8 cellular contexts compared by ENCODE assay signal in genomic region chr6:4133941-4134838, GRCh38. TPM values are rescaled to one million over a fixed set of nuclear protein-coding genes. Genes with fewer than 3 reads are reported as not detected.
DNase-seq lines count a peak whose midpoint lies in the region; ATAC-seq and TF ChIP-seq lines count a peak whose summit lies in the region.

No MANE protein-coding gene starts in this region.

- in situ Hi-C loops in HAP-1 (cut with MboI; ENCODE audit: low sequenced_read_pairs): no loop called here
- in situ Hi-C loops in mammary epithelial cell (cut with MboI; ENCODE audit: low sequenced_read_pairs in 2 of 2): no loop called here

- 8% methylated on average over 11 of the region's 13 CpGs for whole genome bisulfite sequencing in mammary epithelial cell (ENCODE audit: low coverage, missing lambda C conversion rate)
- 12 to 14% methylated on average over 13 of the region's 13 CpGs for WGBS in lower leg skin, 2 donors

- BruUV-seq in mammary epithelial cell (replicated peaks; lab: Mats Ljungman, UMichigan): no TSS peak

- H3K4me2 ChIP-seq in mammary epithelial cell (ENCODE audit: insufficient read depth, low read depth, low read length): peak overlapping the region; percentile 89

- H3K9ac ChIP-seq in mammary epithelial cell (ENCODE audit: insufficient read depth, low read length): peak overlapping the region; percentile 77

- peaks cover 28% of the 10 kb centered on the region for H3K36me3 ChIP-seq in HAP-1 (replicated peaks)
- peaks cover 36% of the 10 kb centered on the region for H3K36me3 ChIP-seq in SJSA1
- H3K36me3 ChIP-seq in mammary epithelial cell (ENCODE audit: insufficient read depth, low read length): peaks cover 6% of the 10 kb centered on the region

- peak overlapping the region; percentile 99 for H2AFZ ChIP-seq in mammary epithelial cell (ENCODE audit: low read depth, low read length)

- TF ChIP-seq POLR2A in lower leg skin (IDR thresholded peaks at IDR 0.05): no peak

- H3K9me3 ChIP-seq in HAP-1 (peaks cover 2% of the 10 kb centered on the region; the same call in 1 of the 2 replicates), SJSA1 (replicated peaks) (no peaks in the 10 kb centered on the region), mammary epithelial cell (replicated peaks; ENCODE audit: insufficient read depth, low read length) (peaks cover 4% of the 10 kb centered on the region)

- peaks cover 21 to 28% of the 10 kb centered on the region in 2 donors for H3K36me3 Mint-ChIP-seq in stimulated activated naive B cell treated with anti-CD40 and anti-IgM and Interleukin-4, amounts not matched to agents 10 μg/mL and 1 μg/mL and 100 μg/mL, for 72 hours

- H3K4me1 ChIP-seq in HAP-1 (peaks cover 10% of the 10 kb centered on the region), SJSA1 (replicated peaks) (peaks cover 24% of the 10 kb centered on the region), mammary epithelial cell (ENCODE audit: insufficient read depth, low read length) (peaks cover 9% of the 10 kb centered on the region)

- H3K27me3 Mint-ChIP-seq in stimulated activated naive B cell treated with anti-CD40 and anti-IgM and Interleukin-4, amounts not matched to agents 10 μg/mL and 1 μg/mL and 100 μg/mL, for 72 hours: no peaks in the 10 kb centered on the region

- H4K20me1 ChIP-seq in mammary epithelial cell (ENCODE audit: insufficient read depth, low read length): no peaks in the 10 kb centered on the region

- H3K27ac Mint-ChIP-seq in stimulated activated naive B cell treated with anti-CD40 and anti-IgM and Interleukin-4, amounts not matched to agents 10 μg/mL and 1 μg/mL and 100 μg/mL, for 72 hours: peak overlapping the region; percentile 85

- H3K27ac ChIP-seq in SJSA1: peak overlapping the region; percentile 84
- H3K27ac ChIP-seq in mammary epithelial cell (ENCODE audit: insufficient read depth, low read depth, low read length): peak overlapping the region; percentile 56

- no peak for TF ChIP-seq CTCF in mammary epithelial cell (conservative IDR thresholded peaks at IDR 0.05 in 1 of 2, IDR thresholded peaks at IDR 0.05 in 1 of 2; ENCODE audit: extremely low read depth in 1 of 2, insufficient read depth in 1 of 2, low read depth in 1 of 2, low read length in 2 of 2)
- TF ChIP-seq CTCF in lower leg skin (IDR thresholded peaks at IDR 0.05): no peak

- H3K4me3 ChIP-seq in HAP-1 (peak overlapping the region; percentile 86), SJSA1 (peak overlapping the region; percentile 80), mammary epithelial cell (replicated peaks in 1 of 3; ENCODE audit: insufficient read depth in 1 of 3, low read depth in 2 of 3, low read length in 3 of 3) (peak overlapping the region; percentile 63 to 95 (median 95)), lower leg skin (ENCODE audit: low read depth, poor library complexity, severe bottlenecking) (peak overlapping the region; percentile 70)

- CTCF ChIA-PET in mammary epithelial cell (lab: Charles Lee; ENCODE audit: low non-redundant PET): no interaction called here

- ATAC-seq in stimulated activated naive B cell treated with anti-CD40 and anti-IgM and Interleukin-4, amounts not matched to agents 10 μg/mL and 1 μg/mL and 100 μg/mL, for 72 hours (replicated peaks): no peak
- no peak for ATAC-seq in GM18907 (IDR thresholded peaks at IDR 0.05; ENCODE audit: unreplicated experiment)
- ATAC-seq in GM19035 (IDR thresholded peaks at IDR 0.05; ENCODE audit: unreplicated experiment): no peak

- H3K9me3 Mint-ChIP-seq in stimulated activated naive B cell treated with anti-CD40 and anti-IgM and Interleukin-4, amounts not matched to agents 10 μg/mL and 1 μg/mL and 100 μg/mL, for 72 hours: no peaks in the 10 kb centered on the region

- peaks cover 14 to 23% of the 10 kb centered on the region in 2 donors for H3K4me1 Mint-ChIP-seq in stimulated activated naive B cell treated with anti-CD40 and anti-IgM and Interleukin-4, amounts not matched to agents 10 μg/mL and 1 μg/mL and 100 μg/mL, for 72 hours

- DNase-seq in HAP-1 (ENCODE audit: low spot score in 2 of 2) (peak in 1 of 2 experiments; percentile 55), SJSA1 (ENCODE audit: low read depth in 1 of 2, low spot score in 2 of 2) (peak in 1 of 2 experiments; percentile 22), mammary epithelial cell (peak; percentile 6), lower leg skin (ENCODE audit: low spot score in 2 of 2) (no peak), AG08396 (ENCODE audit: low spot score) (no peak)
- no peak for DNase-seq in stimulated activated naive B cell treated with anti-CD40 and anti-IgM and Interleukin-4, amounts not matched to agents 10 μg/mL and 1 μg/mL and 100 μg/mL, for 72 hours

- H3K27me3 ChIP-seq in HAP-1 (ENCODE audit: low read depth) (no peaks in the 10 kb centered on the region), SJSA1 (replicated peaks) (no peaks in the 10 kb centered on the region), mammary epithelial cell (ENCODE audit: insufficient read depth, low read length) (no peaks in the 10 kb centered on the region)

- H3K79me2 ChIP-seq in mammary epithelial cell (ENCODE audit: insufficient read depth, low read length): peaks cover 25% of the 10 kb centered on the region

- intact Hi-C loops in mammary epithelial cell (cut with micrococcal nuclease) (no loop called here), lower leg skin (cut with DNase I; ENCODE audit: low total_unique reads) (no loop called here)

- dilution Hi-C loops in mammary epithelial cell (cut with HindIII; ENCODE audit: low sequenced_read_pairs): no loop called here

- peak overlapping the region; percentile 90 to 96 for H3K4me3 Mint-ChIP-seq in stimulated activated naive B cell treated with anti-CD40 and anti-IgM and Interleukin-4, amounts not matched to agents 10 μg/mL and 1 μg/mL and 100 μg/mL, for 72 hours

RNA-seq across cellular contexts. Expression of gene ECI2, which starts 1.2 kb away (rescaled TPM):
- 91.6 and 103 TPM in 2 replicates for total RNA-seq in SJSA1 (2014; rRNA removed; shearing (Covaris generic))
- total RNA-seq in mammary epithelial cell (10 to 100 TPM; 46.4 to 48.2 TPM), lower leg skin (10 to 100 TPM; 22.8 to 35.4 (median 30.2) TPM)
- polyA plus RNA-seq in mammary epithelial cell: 64.8 TPM
- 126 TPM for polyA minus RNA-seq in mammary epithelial cell

RNA-seq across cellular contexts. Expression of gene FAM217A, which starts 55.3 kb away (rescaled TPM):
- total RNA-seq in SJSA1 (2014; rRNA removed; shearing (Covaris generic)): not detected in 2 replicates
- total RNA-seq in mammary epithelial cell: not detected
- not detected for polyA plus RNA-seq in mammary epithelial cell
- polyA minus RNA-seq in mammary epithelial cell: not detected
- total RNA-seq in lower leg skin: not detected
